16 cellular contexts compared by ENCODE assay signal in the genomic region with DNA sequence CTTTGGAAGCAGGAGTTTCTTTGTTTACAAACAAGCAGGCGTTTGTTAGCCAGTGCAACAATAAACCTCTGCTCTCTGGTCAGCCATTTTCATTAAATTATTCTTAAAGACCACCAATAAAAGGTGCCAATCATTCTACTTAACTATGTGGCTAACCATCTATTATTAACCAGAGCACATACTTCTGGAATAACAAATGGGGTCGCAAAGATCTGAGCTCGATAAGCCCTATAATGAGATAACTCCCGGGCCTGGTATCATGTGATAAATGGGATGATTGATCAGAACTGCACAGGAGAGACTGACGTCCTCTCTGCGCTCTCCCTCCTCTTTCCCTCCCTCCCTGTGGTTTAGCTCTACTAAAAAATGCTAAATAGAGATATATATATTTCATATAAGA.
A peak's percentile ranks its signal among the peaks of the same experiment; 100 is the strongest.
DNase-seq lines count a peak whose midpoint lies in the region; TF ChIP-seq lines count a peak whose summit lies in the region.
"Had no signal": no experiment of that assay in that cellular context is flagged by ENCODE, and none has a peak within 500 bp of the region (broad histone marks: within the 10 kb centered on the region; RNA-seq: fewer than 3 reads in every experiment).

No MANE protein-coding gene starts in this region.

- H3K27me3 Mint-ChIP-seq in neural progenitor cell (ENCODE audit: insufficient read depth, low read depth) (no peaks in the 10 kb centered on the region), HFFc6 (ENCODE audit: insufficient read depth) (no peaks in the 10 kb centered on the region; the same call in 1 of the 2 replicates)
- H3K27me3 Mint-ChIP-seq: CD4-positive, CD25-positive, alpha-beta regulatory T cell had no signal

- TF ChIP-seq POLR2A in uterus (IDR thresholded peaks at IDR 0.05), result no peak

- H3K4me1 Mint-ChIP-seq in neural progenitor cell (peaks cover 10% of the 10 kb centered on the region), HFFc6 (ENCODE audit: low read depth) (no peaks in the 10 kb centered on the region)
- H3K4me1 Mint-ChIP-seq: CD4-positive, CD25-positive, alpha-beta regulatory T cell had no signal

- H3K27ac Mint-ChIP-seq in neural progenitor cell (no peak overlapping the region), HFFc6 (no peak overlapping the region)
- H3K27ac Mint-ChIP-seq: CD4-positive, CD25-positive, alpha-beta regulatory T cell; CD8-positive, alpha-beta T cell had no signal

- TF ChIP-seq CTCF in VCaP (conservative IDR thresholded peaks at IDR 0.05), result no peak
- TF ChIP-seq CTCF in neural progenitor cell (IDR thresholded peaks at IDR 0.05), result no peak
- TF ChIP-seq CTCF in HFFc6 (IDR thresholded peaks at IDR 0.05), result no peak
- TF ChIP-seq CTCF in uterus (IDR thresholded peaks at IDR 0.05), result no peak

- H3K36me3 ChIP-seq in neural progenitor cell, result no peaks in the 10 kb centered on the region
- H3K36me3 ChIP-seq in uterus, result no peaks in the 10 kb centered on the region
- H3K36me3 ChIP-seq: BLaER1 had no signal

- CTCF ChIA-PET in HEK293T (lab: Yijun Ruan, JAX), result no interaction called here

- H3K27me3 ChIP-seq in neural progenitor cell, result no peaks in the 10 kb centered on the region
- H3K27me3 ChIP-seq in uterus, result no peaks in the 10 kb centered on the region
- H3K27me3 ChIP-seq: BLaER1 had no signal

- no peak overlapping the region for H2AFZ ChIP-seq in neural progenitor cell (replicated peaks)

- H3K4me1 ChIP-seq in neural progenitor cell, result peaks cover 22% of the 10 kb centered on the region
- H3K4me1 ChIP-seq in uterus, result no peaks in the 10 kb centered on the region
- H3K4me1 ChIP-seq: BLaER1, Caco-2 had no signal

- POLR2A ChIA-PET in HEK293T (lab: Yijun Ruan, JAX), result no interaction called here

- no peaks in the 10 kb centered on the region for H3F3A ChIP-seq in neural progenitor cell (ENCODE audit: low read depth)

- no peak overlapping the region for H3K4me3 ChIP-seq in neural progenitor cell
- H3K4me3 ChIP-seq in uterus, result no peak overlapping the region
- H3K4me3 ChIP-seq: BLaER1 had no signal

- DNase-seq in HEK293T (ENCODE audit: extremely low spot score), result no peak
- peak; percentile 93 for DNase-seq in SK-N-DZ (ENCODE audit: low spot score)
- peak; percentile 21 for DNase-seq in neural progenitor cell (ENCODE audit: low spot score)
- DNase-seq in NCI-H1436 treated with DMSO at 0.1 percent for 48 hours (lab: John Stamatoyannopoulos, UW), result no peak
- DNase-seq in HFFc6, result no peak
- no peak for DNase-seq in uterus
- DNase-seq in NCI-H774 (lab: John Stamatoyannopoulos, UW), result no peak
- DNase-seq: Caco-2; CD4-positive, CD25-positive, alpha-beta regulatory T cell; CD8-positive, alpha-beta T cell; DMS153; DND-41; H7; HCEC 1CT had no signal

- H3K4me3 Mint-ChIP-seq in neural progenitor cell, result no peak overlapping the region
- no peak overlapping the region for H3K4me3 Mint-ChIP-seq in HFFc6
- H3K4me3 Mint-ChIP-seq: CD4-positive, CD25-positive, alpha-beta regulatory T cell; CD8-positive, alpha-beta T cell had no signal

- no peaks in the 10 kb centered on the region for H4K20me1 ChIP-seq in neural progenitor cell (ENCODE audit: low read depth)
- H4K20me1 ChIP-seq: BLaER1 had no signal

- no peak overlapping the region for H3K9ac ChIP-seq in neural progenitor cell
- H3K9ac ChIP-seq: BLaER1 had no signal

- H3K4me2 ChIP-seq in neural progenitor cell, result peak overlapping the region; percentile 17
- H3K4me2 ChIP-seq: BLaER1 had no signal

- peak overlapping the region; percentile 60; the same call in 1 of the 2 replicates for H3K27ac ChIP-seq in VCaP
- no peak overlapping the region for H3K27ac ChIP-seq in neural progenitor cell
- H3K27ac ChIP-seq in uterus, result no peak overlapping the region
- H3K27ac ChIP-seq: BLaER1 had no signal

- H3K9me3 Mint-ChIP-seq in neural progenitor cell, result peaks cover 7% of the 10 kb centered on the region
- H3K9me3 Mint-ChIP-seq in HFFc6, result peaks cover 17% of the 10 kb centered on the region; the same call in 1 of the 2 replicates
- H3K9me3 Mint-ChIP-seq: CD4-positive, CD25-positive, alpha-beta regulatory T cell; CD8-positive, alpha-beta T cell had no signal

- intact Hi-C loops in uterus (cut with DNase I; ENCODE audit: low total_unique reads), result no loop called here

- H3K79me2 ChIP-seq in neural progenitor cell (ENCODE audit: low read depth), result no peaks in the 10 kb centered on the region

- H3K9me3 ChIP-seq in neural progenitor cell (ENCODE audit: low read depth) (no peaks in the 10 kb centered on the region), uterus (no peaks in the 10 kb centered on the region)
- H3K9me3 ChIP-seq: Caco-2 had no signal

- H3K36me3 Mint-ChIP-seq in neural progenitor cell (no peaks in the 10 kb centered on the region), HFFc6 (ENCODE audit: low read depth) (no peaks in the 10 kb centered on the region)
- H3K36me3 Mint-ChIP-seq: CD4-positive, CD25-positive, alpha-beta regulatory T cell; CD8-positive, alpha-beta T cell had no signal

TF ChIP-seq in HEK293T, 16 proteins besides CTCF, POLR2A, EP300 and RAD21:
- TF ChIP-seq NFRKB (IDR thresholded peaks at IDR 0.05) (no peak), ELF4 (IDR thresholded peaks at IDR 0.05) (no peak), ZNF384 (IDR thresholded peaks at IDR 0.05) (no peak), LEF1 (IDR thresholded peaks at IDR 0.05; ENCODE audit: borderline replicate concordance) (no peak), HDGF (IDR thresholded peaks at IDR 0.05; ENCODE audit: borderline replicate concordance) (no peak), FOXM1 (IDR thresholded peaks at IDR 0.05; ENCODE audit: borderline replicate concordance) (no peak)
- TF ChIP-seq, protein P1, sequence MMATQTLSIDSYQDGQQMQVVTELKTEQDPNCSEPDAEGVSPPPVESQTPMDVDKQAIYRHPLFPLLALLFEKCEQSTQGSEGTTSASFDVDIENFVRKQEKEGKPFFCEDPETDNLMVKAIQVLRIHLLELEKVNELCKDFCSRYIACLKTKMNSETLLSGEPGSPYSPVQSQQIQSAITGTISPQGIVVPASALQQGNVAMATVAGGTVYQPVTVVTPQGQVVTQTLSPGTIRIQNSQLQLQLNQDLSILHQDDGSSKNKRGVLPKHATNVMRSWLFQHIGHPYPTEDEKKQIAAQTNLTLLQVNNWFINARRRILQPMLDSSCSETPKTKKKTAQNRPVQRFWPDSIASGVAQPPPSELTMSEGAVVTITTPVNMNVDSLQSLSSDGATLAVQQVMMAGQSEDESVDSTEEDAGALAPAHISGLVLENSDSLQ (IDR thresholded peaks at IDR 0.05), result peak; percentile 54; the same call in 1 of the 2 replicates
TF ChIP-seq in HEK293T: peak in this region for 1.

Comparison
In these comparisons a context has a peak if more than half of its experiments do, and no peak if none do; other contexts are left out.
1. DNase-seq: peak in SK-N-DZ (single experiment) and neural progenitor cell (single experiment); none in HEK293T (single experiment), NCI-H1436 treated with DMSO at 0.1 percent for 48 hours (single experiment), HFFc6 (single experiment), uterus (0 of 2) and NCI-H774 (single experiment).